ENCODE assay signal across 1 cellular context in genomic region chr1:18644013-18644399, GRCh38.
TF ChIP-seq lines count a peak whose summit lies in the region.

No MANE protein-coding gene starts in this region.

TF ChIP-seq in H1, 55 proteins besides CTCF, POLR2A, EP300 and RAD21:
- TF ChIP-seq SUZ12 (IDR thresholded peaks at IDR 0.05; ENCODE audit: low read length) (peak; percentile 70), RBBP5 (IDR thresholded peaks at IDR 0.05; ENCODE audit: borderline replicate concordance, low read depth, low read length) (0 out of 2 replicates have a peak, but pooled peaks have one; percentile 2), CBX8 (IDR thresholded peaks at IDR 0.05; ENCODE audit: borderline replicate concordance, low read depth, low read length) (peak; percentile 26; the same call in 1 of the 2 replicates), EZH2 (IDR thresholded peaks at IDR 0.05; ENCODE audit: low read depth, low read length, severe bottlenecking) (peak; percentile 33), GTF2F1 (IDR thresholded peaks at IDR 0.05; ENCODE audit: borderline replicate concordance, low read depth, low read length) (no peak), RNF2 (IDR thresholded peaks at IDR 0.05; ENCODE audit: borderline replicate concordance, low read depth, low read length, missing control alignments, poor library complexity, severe bottlenecking) (peak; percentile 14)
